In genomic region chr1:246809473-246809872, GRCh38 we compare ENCODE assay signal across 19 cellular contexts.
DNase-seq lines count a peak whose midpoint lies in the region; ATAC-seq and TF ChIP-seq lines count a peak whose summit lies in the region.
"Had no signal": no experiment of that assay in that cellular context is flagged by ENCODE, and none has a peak within 500 bp of the region (broad histone marks: within the 10 kb centered on the region; RNA-seq: fewer than 3 reads in every experiment).

No MANE protein-coding gene starts in this region.

- H3K9me3 Mint-ChIP-seq in GM23338, result peaks cover 8% of the 10 kb centered on the region; the same call in 1 of the 3 replicates
- H3K9me3 Mint-ChIP-seq: activated CD4-positive, alpha-beta T cell treated with anti-CD3 and anti-CD28 coated beads, Interleukin-2, amount 10 ng/mL, durations not matched to agents 24 days and 14 days; activated naive CD4-positive, alpha-beta T cell treated with anti-CD3 and anti-CD28 coated beads, Interleukin-2, amount 10 ng/mL, durations not matched to agents 7 days and 5 days; CD4-positive, alpha-beta memory T cell; neural progenitor cell; T-helper 1 cell treated with Interleukin-12 subunit alpha and Interleukin-12 subunit beta and Interleukin-4 antibody, amounts not matched to agents 30 μg/mL and 1 μg/mL, for 36 hours had no signal

- H3K9ac ChIP-seq in PC-3 (ENCODE audit: low read length), result no peak overlapping the region
- H3K9ac ChIP-seq: neural progenitor cell had no signal

- peaks cover 14% of the 10 kb centered on the region for H3K27me3 Mint-ChIP-seq in GM23338 (ENCODE audit: insufficient read depth, low read depth, poor library complexity)
- H3K27me3 Mint-ChIP-seq: activated CD4-positive, alpha-beta T cell treated with anti-CD3 and anti-CD28 coated beads, Interleukin-2, amount 10 ng/mL, durations not matched to agents 24 days and 14 days; activated naive CD4-positive, alpha-beta T cell treated with anti-CD3 and anti-CD28 coated beads, Interleukin-2, amount 10 ng/mL, durations not matched to agents 7 days and 5 days had no signal

- ATAC-seq in GM23338, result peak; percentile 36; the same call in 2 of the 3 replicates
- no peak; the same call in 1 of the 2 replicates for ATAC-seq in PC-3
- ATAC-seq: activated CD8-positive, alpha-beta memory T cell treated with anti-CD3 and anti-CD28 coated beads, Interleukin-2, amount 10 ng/mL, durations not matched to agents 7 days and 5 days had no signal

- TF ChIP-seq CTCF in DOHH2 (IDR thresholded peaks at IDR 0.05; ENCODE audit: low read depth, low read length, poor library complexity, severe bottlenecking) (peak; percentile 40), GM23338 (conservative IDR thresholded peaks at IDR 0.05; ENCODE audit: low read depth in 2 of 2) (peak in 1 of 2 experiments; percentile 34; a peak in 3 of 4 replicates), PC-3 (conservative IDR thresholded peaks at IDR 0.05; ENCODE audit: low read depth, low read length) (peak; percentile 42), epithelial cell of proximal tubule (conservative IDR thresholded peaks at IDR 0.05; ENCODE audit: low read depth, low read length) (peak; percentile 8), breast epithelium (IDR thresholded peaks at IDR 0.05) (no peak)

- H3K79me2 ChIP-seq in DOHH2 (ENCODE audit: control insufficient read depth, low read length) (no peaks in the 10 kb centered on the region), GM23338 (replicated peaks; ENCODE audit: insufficient read depth) (no peaks in the 10 kb centered on the region), PC-3 (ENCODE audit: low read length) (no peaks in the 10 kb centered on the region)

- TF ChIP-seq POLR2A in breast epithelium (IDR thresholded peaks at IDR 0.05), result no peak

- no peaks in the 10 kb centered on the region for H4K20me1 ChIP-seq in DOHH2 (ENCODE audit: control insufficient read depth, insufficient read depth, low read depth, low read length)
- H4K20me1 ChIP-seq in GM23338 (replicated peaks; ENCODE audit: insufficient read depth), result no peaks in the 10 kb centered on the region
- no peaks in the 10 kb centered on the region for H4K20me1 ChIP-seq in PC-3 (ENCODE audit: low read length)

- H3K4me1 Mint-ChIP-seq in GM23338, result peaks cover 22% of the 10 kb centered on the region
- H3K4me1 Mint-ChIP-seq: activated CD4-positive, alpha-beta T cell treated with anti-CD3 and anti-CD28 coated beads, Interleukin-2, amount 10 ng/mL, durations not matched to agents 24 days and 14 days; activated CD8-positive, alpha-beta memory T cell treated with anti-CD3 and anti-CD28 coated beads, Interleukin-2, amount 10 ng/mL, durations not matched to agents 7 days and 5 days; activated naive CD4-positive, alpha-beta T cell treated with anti-CD3 and anti-CD28 coated beads, Interleukin-2, amount 10 ng/mL, durations not matched to agents 7 days and 5 days; CD4-positive, alpha-beta memory T cell had no signal

- H3K4me3 ChIP-seq in DOHH2 (ENCODE audit: low read length) (no peak overlapping the region), GM23338 (no peak overlapping the region), PC-3 (ENCODE audit: low read length) (no peak overlapping the region), epithelial cell of proximal tubule (ENCODE audit: low read depth, low read length) (no peak overlapping the region), breast epithelium (no peak overlapping the region)
- H3K4me3 ChIP-seq: neural progenitor cell had no signal

- no peaks in the 10 kb centered on the region for H3K36me3 ChIP-seq in DOHH2 (ENCODE audit: control insufficient read depth, low read length)
- no peaks in the 10 kb centered on the region for H3K36me3 ChIP-seq in GM23338 (ENCODE audit: insufficient read depth)
- H3K36me3 ChIP-seq in PC-3 (ENCODE audit: low read depth, low read length), result no peaks in the 10 kb centered on the region
- H3K36me3 ChIP-seq in breast epithelium, result no peaks in the 10 kb centered on the region
- H3K36me3 ChIP-seq: neural progenitor cell had no signal

- no peak overlapping the region for H3K27ac ChIP-seq in DOHH2 (ENCODE audit: low read depth, low read length)
- no peak overlapping the region for H3K27ac ChIP-seq in GM23338 (ENCODE audit: low read depth)
- H3K27ac ChIP-seq in PC-3 (ENCODE audit: low read length), result no peak overlapping the region
- no peak overlapping the region for H3K27ac ChIP-seq in breast epithelium
- H3K27ac ChIP-seq: epithelial cell of prostate, neural progenitor cell had no signal

- no peak overlapping the region for H3K4me3 Mint-ChIP-seq in GM23338
- H3K4me3 Mint-ChIP-seq: activated CD4-positive, alpha-beta T cell treated with anti-CD3 and anti-CD28 coated beads, Interleukin-2, amount 10 ng/mL, durations not matched to agents 24 days and 14 days; activated CD8-positive, alpha-beta memory T cell treated with anti-CD3 and anti-CD28 coated beads, Interleukin-2, amount 10 ng/mL, durations not matched to agents 7 days and 5 days; activated naive CD4-positive, alpha-beta T cell treated with anti-CD3 and anti-CD28 coated beads, Interleukin-2, amount 10 ng/mL, durations not matched to agents 7 days and 5 days; CD4-positive, alpha-beta memory T cell; neural progenitor cell; T-helper 1 cell treated with Interleukin-12 subunit alpha and Interleukin-12 subunit beta and Interleukin-4 antibody, amounts not matched to agents 30 μg/mL and 1 μg/mL, for 36 hours had no signal

- POLR2A ChIA-PET in PC-3 (lab: Charles Lee; ENCODE audit: unreplicated experiment), result no interaction called here

- H3K36me3 Mint-ChIP-seq in GM23338 (ENCODE audit: low read depth), result peaks cover 8% of the 10 kb centered on the region; the same call in 2 of the 3 replicates
- H3K36me3 Mint-ChIP-seq: activated CD8-positive, alpha-beta memory T cell treated with anti-CD3 and anti-CD28 coated beads, Interleukin-2, amount 10 ng/mL, durations not matched to agents 7 days and 5 days; activated naive CD4-positive, alpha-beta T cell treated with anti-CD3 and anti-CD28 coated beads, Interleukin-2, amount 10 ng/mL, durations not matched to agents 7 days and 5 days; CD4-positive, alpha-beta memory T cell; neural progenitor cell had no signal

- H3F3A ChIP-seq in DOHH2 (ENCODE audit: control insufficient read depth, insufficient read depth) (no peaks in the 10 kb centered on the region), GM23338 (replicated peaks; ENCODE audit: low read depth) (no peaks in the 10 kb centered on the region), PC-3 (ENCODE audit: low read length, unreplicated experiment) (no peaks in the 10 kb centered on the region)

- CTCF ChIA-PET in PC-3 (lab: Charles Lee), result no interaction called here

- no peaks in the 10 kb centered on the region for H3K9me3 ChIP-seq in DOHH2 (ENCODE audit: control insufficient read depth, insufficient read depth, low read length)
- H3K9me3 ChIP-seq in PC-3 (ENCODE audit: low read length), result no peaks in the 10 kb centered on the region
- no peaks in the 10 kb centered on the region for H3K9me3 ChIP-seq in breast epithelium

- H3K27me3 ChIP-seq in DOHH2 (ENCODE audit: control insufficient read depth, low read length), result no peaks in the 10 kb centered on the region
- no peaks in the 10 kb centered on the region for H3K27me3 ChIP-seq in GM23338 (ENCODE audit: insufficient read depth)
- 0 out of 2 replicates have a peak, but pooled peaks cover 3% of the 10 kb centered on the region for H3K27me3 ChIP-seq in PC-3 (ENCODE audit: low read length)
- no peaks in the 10 kb centered on the region for H3K27me3 ChIP-seq in breast epithelium
- H3K27me3 ChIP-seq: neural progenitor cell had no signal

- no peaks in the 10 kb centered on the region for H3K9me2 ChIP-seq in DOHH2 (replicated peaks; ENCODE audit: control insufficient read depth, low read length)
- H3K9me2 ChIP-seq in GM23338 (ENCODE audit: insufficient read depth), result no peaks in the 10 kb centered on the region
- no peaks in the 10 kb centered on the region for H3K9me2 ChIP-seq in PC-3 (replicated peaks; ENCODE audit: low read length)

- no peak overlapping the region for H2AFZ ChIP-seq in GM23338
- no peak overlapping the region for H2AFZ ChIP-seq in PC-3 (ENCODE audit: low read length)
- H2AFZ ChIP-seq: neural progenitor cell had no signal

- no TSS peak for BruUV-seq in PC-3 (replicated peaks; lab: Mats Ljungman, UMichigan)

- H3K27ac Mint-ChIP-seq in GM23338, result no peak overlapping the region
- H3K27ac Mint-ChIP-seq: activated CD4-positive, alpha-beta T cell treated with anti-CD3 and anti-CD28 coated beads, Interleukin-2, amount 10 ng/mL, durations not matched to agents 24 days and 14 days; activated CD8-positive, alpha-beta memory T cell treated with anti-CD3 and anti-CD28 coated beads, Interleukin-2, amount 10 ng/mL, durations not matched to agents 7 days and 5 days; activated naive CD4-positive, alpha-beta T cell treated with anti-CD3 and anti-CD28 coated beads, Interleukin-2, amount 10 ng/mL, durations not matched to agents 7 days and 5 days; CD4-positive, alpha-beta memory T cell; neural progenitor cell; T-helper 1 cell treated with Interleukin-12 subunit alpha and Interleukin-12 subunit beta and Interleukin-4 antibody, amounts not matched to agents 30 μg/mL and 1 μg/mL, for 36 hours had no signal

- intact Hi-C loops in PC-3 (cut with micrococcal nuclease) (no loop called here), breast epithelium (cut with DNase I; ENCODE audit: low total_unique reads) (no loop called here)

- H3K4me1 ChIP-seq in DOHH2 (ENCODE audit: control insufficient read depth, low read length), result no peaks in the 10 kb centered on the region
- peaks cover 11% of the 10 kb centered on the region; the same call in 1 of the 2 replicates for H3K4me1 ChIP-seq in GM23338 (ENCODE audit: insufficient read depth)
- H3K4me1 ChIP-seq in PC-3 (ENCODE audit: insufficient read depth, low read length), result no peaks in the 10 kb centered on the region
- no peaks in the 10 kb centered on the region for H3K4me1 ChIP-seq in breast epithelium
- H3K4me1 ChIP-seq: neural progenitor cell had no signal

- H3K4me2 ChIP-seq in DOHH2 (ENCODE audit: low read length) (no peak overlapping the region), GM23338 (no peak overlapping the region), PC-3 (ENCODE audit: low read length) (no peak overlapping the region)
- H3K4me2 ChIP-seq: neural progenitor cell had no signal

- DNase-seq in GM23338 (ENCODE audit: low spot score) (no peak), PC-3 (no peak), epithelial cell of proximal tubule (ENCODE audit: low read depth) (no peak), DMS79 (lab: John Stamatoyannopoulos, UW) (no peak), NCI-H1092 treated with DMSO at 0.1 percent for 48 hours (lab: John Stamatoyannopoulos, UW) (no peak), breast epithelium (ENCODE audit: low spot score in 2 of 2) (no peak)
- DNase-seq: activated CD4-positive, alpha-beta T cell treated with anti-CD3 and anti-CD28 coated beads, Interleukin-2, amount 10 ng/mL, durations not matched to agents 24 days and 14 days; activated naive CD4-positive, alpha-beta T cell treated with anti-CD3 and anti-CD28 coated beads, Interleukin-2, amount 10 ng/mL, durations not matched to agents 7 days and 5 days; CD4-positive, alpha-beta memory T cell; DMS 273 treated with DMSO at 0.1 percent for 48 hours; mammary epithelial cell; NCI-H526 treated with DMSO at 0.1 percent for 48 hours; RPMI8226; trophoblast cell had no signal

TF ChIP-seq in GM23338, 12 proteins besides CTCF, POLR2A, EP300 and RAD21 (continues in another document):
- TF ChIP-seq ZNF331 (CRISPR knock-in tag; IDR thresholded peaks at IDR 0.05; ENCODE audit: low read depth) (no peak), JUNB (IDR thresholded peaks at IDR 0.05; ENCODE audit: unreplicated experiment) (no peak), STAT1 (IDR thresholded peaks at IDR 0.05; ENCODE audit: unreplicated experiment) (no peak)

Comparison
In these comparisons a context has a peak if more than half of its experiments do, and no peak if none do; other contexts are left out.
1. CTCF ChIP-seq: peak in DOHH2 (single experiment), PC-3 (single experiment) and epithelial cell of proximal tubule (single experiment); none in breast epithelium (0 of 3).